Comparison of ENCODE assay signal across 19 cellular contexts in genomic region chr2:233091595-233092375, GRCh38. TPM values are rescaled to one million over a fixed set of nuclear protein-coding genes. Genes with fewer than 3 reads are reported as not detected.
DNase-seq lines count a peak whose midpoint lies in the region; ATAC-seq and TF ChIP-seq lines count a peak whose summit lies in the region.
"Had no signal": no experiment of that assay in that cellular context is flagged by ENCODE, and none has a peak within 500 bp of the region (broad histone marks: within the 10 kb centered on the region; RNA-seq: fewer than 3 reads in every experiment).

No MANE protein-coding gene starts in this region.

- H3K27ac Mint-ChIP-seq in T-cell = peak overlapping the region; percentile 48 to 76
- peak overlapping the region; percentile 93 for H3K27ac Mint-ChIP-seq in stimulated activated naive B cell treated with anti-CD40 and anti-IgM and Interleukin-4, amounts not matched to agents 10 μg/mL and 1 μg/mL and 100 μg/mL, for 72 hours
- H3K27ac Mint-ChIP-seq: type B pancreatic cell had no signal

- CTCF ChIA-PET in T-cell (lab: Charles Lee) = interaction anchor here in 1 of 2 donors (0.6 kb wide), 1 partner anchor 95 kb away, joined by 3 read pairs; no protein-coding TSS in a partner anchor

- no peaks in the 10 kb centered on the region for H3K9me3 Mint-ChIP-seq in activated T-cell treated with anti-CD3 and anti-CD28 coated beads, Interleukin-2, amount 50 U/mL, for 4 hours
- H3K9me3 Mint-ChIP-seq in T-cell = no peaks in the 10 kb centered on the region
- no peaks in the 10 kb centered on the region for H3K9me3 Mint-ChIP-seq in stimulated activated naive B cell treated with anti-CD40 and anti-IgM and Interleukin-4, amounts not matched to agents 10 μg/mL and 1 μg/mL and 100 μg/mL, for 72 hours
- H3K9me3 Mint-ChIP-seq: activated CD4-positive, alpha-beta T cell treated with anti-CD3 and anti-CD28 coated beads, Interleukin-2, amount 10 ng/mL, durations not matched to agents 7 days and 5 days; type B pancreatic cell had no signal

- no peaks in the 10 kb centered on the region for H3K27me3 Mint-ChIP-seq in activated T-cell treated with anti-CD3 and anti-CD28 coated beads, Interleukin-2, amount 50 U/mL, for 4 hours (ENCODE audit: low read depth)
- H3K27me3 Mint-ChIP-seq in T-cell = no peaks in the 10 kb centered on the region
- H3K27me3 Mint-ChIP-seq in stimulated activated naive B cell treated with anti-CD40 and anti-IgM and Interleukin-4, amounts not matched to agents 10 μg/mL and 1 μg/mL and 100 μg/mL, for 72 hours = no peaks in the 10 kb centered on the region
- H3K27me3 Mint-ChIP-seq: activated CD4-positive, alpha-beta T cell treated with anti-CD3 and anti-CD28 coated beads, Interleukin-2, amount 10 ng/mL, durations not matched to agents 7 days and 5 days had no signal

- H3K4me3 Mint-ChIP-seq in activated T-cell treated with anti-CD3 and anti-CD28 coated beads, Interleukin-2, amount 50 U/mL, for 4 hours = no peak overlapping the region
- no peak overlapping the region for H3K4me3 Mint-ChIP-seq in T-cell
- peak overlapping the region; percentile 31 to 35 for H3K4me3 Mint-ChIP-seq in stimulated activated naive B cell treated with anti-CD40 and anti-IgM and Interleukin-4, amounts not matched to agents 10 μg/mL and 1 μg/mL and 100 μg/mL, for 72 hours
- H3K4me3 Mint-ChIP-seq: activated CD4-positive, alpha-beta T cell treated with anti-CD3 and anti-CD28 coated beads, Interleukin-2, amount 10 ng/mL, durations not matched to agents 7 days and 5 days; type B pancreatic cell had no signal

- peak; percentile 75 for TF ChIP-seq POLR2A in erythroblast (IDR thresholded peaks at IDR 0.05; ENCODE audit: low read length)

- peaks cover 31% of the 10 kb centered on the region for H3K36me3 Mint-ChIP-seq in activated T-cell treated with anti-CD3 and anti-CD28 coated beads, Interleukin-2, amount 50 U/mL, for 4 hours (ENCODE audit: insufficient read depth)
- peaks cover 48% of the 10 kb centered on the region for H3K36me3 Mint-ChIP-seq in T-cell
- peaks cover 67 to 78% of the 10 kb centered on the region in 2 donors for H3K36me3 Mint-ChIP-seq in stimulated activated naive B cell treated with anti-CD40 and anti-IgM and Interleukin-4, amounts not matched to agents 10 μg/mL and 1 μg/mL and 100 μg/mL, for 72 hours
- H3K36me3 Mint-ChIP-seq: type B pancreatic cell had no signal

- peaks cover 61% of the 10 kb centered on the region for H3K4me1 Mint-ChIP-seq in activated T-cell treated with anti-CD3 and anti-CD28 coated beads, Interleukin-2, amount 50 U/mL, for 4 hours (ENCODE audit: low read depth)
- H3K4me1 Mint-ChIP-seq in T-cell = peaks cover 67 to 77% (median 68%) of the 10 kb centered on the region in 3 donors
- peaks cover 50 to 89% of the 10 kb centered on the region in 2 donors for H3K4me1 Mint-ChIP-seq in stimulated activated naive B cell treated with anti-CD40 and anti-IgM and Interleukin-4, amounts not matched to agents 10 μg/mL and 1 μg/mL and 100 μg/mL, for 72 hours

- peak; percentile 6 for DNase-seq in activated T-cell treated with anti-CD3 and anti-CD28 coated beads, Interleukin-2, amount 50 U/mL, for 1 hour
- no peak for DNase-seq in activated T-cell treated with anti-CD3 and anti-CD28 coated beads, Interleukin-2, amount 50 U/mL, for 4 hours
- no peak for DNase-seq in T-cell
- DNase-seq in erythroblast (lab: John Stamatoyannopoulos, UW) = peak; percentile 95 to 99
- DNase-seq in stimulated activated naive B cell treated with anti-CD40 and anti-IgM and Interleukin-4, amounts not matched to agents 10 μg/mL and 1 μg/mL and 100 μg/mL, for 72 hours = no peak
- DNase-seq in DMS79 treated with DMSO at 0.1 percent for 48 hours (lab: John Stamatoyannopoulos, UW) = no peak
- no peak for DNase-seq in pons (ENCODE audit: low spot score)
- DNase-seq: activated CD4-positive, alpha-beta T cell treated with anti-CD3 and anti-CD28 coated beads, Interleukin-2, amount 10 ng/mL, durations not matched to agents 7 days and 5 days; amniotic stem cell; central memory CD4-positive, alpha-beta T cell; EL; NCI-H1092; NCI-H748 treated with DMSO at 0.1 percent for 48 hours had no signal

- ATAC-seq in activated T-cell treated with anti-CD3 and anti-CD28 coated beads, Interleukin-2, amount 50 U/mL, for 4 hours = no peak
- ATAC-seq in T-cell (replicated peaks in 1 of 4) = no peak
- peak; percentile 8 to 15 for ATAC-seq in stimulated activated naive B cell treated with anti-CD40 and anti-IgM and Interleukin-4, amounts not matched to agents 10 μg/mL and 1 μg/mL and 100 μg/mL, for 72 hours (replicated peaks)
- ATAC-seq in GM19397 (IDR thresholded peaks at IDR 0.05; ENCODE audit: unreplicated experiment) = no peak
- ATAC-seq: A549 had no signal

- POLR2A ChIA-PET in T-cell (lab: Charles Lee) = no interaction called here

RNA-seq across cellular contexts. Expression of gene INPP5D, which starts 31.6 kb away (rescaled TPM):
- total RNA-seq in activated T-cell treated with anti-CD3 and anti-CD28 coated beads, Interleukin-2, amount 50 U/mL, for 4 hours = 10 to 100 TPM; 31.2 to 35.5 (median 31.7) TPM
- 100 to 1,000 TPM; 108 to 216 (median 135) TPM for total RNA-seq in T-cell

RNA-seq across cellular contexts. Expression of gene NEU2, which starts 59.3 kb away (rescaled TPM):
- not detected for total RNA-seq in activated T-cell treated with anti-CD3 and anti-CD28 coated beads, Interleukin-2, amount 50 U/mL, for 4 hours
- not detected for total RNA-seq in T-cell
- total RNA-seq: activated CD4-positive, alpha-beta T cell treated with anti-CD3 and anti-CD28 coated beads, Interleukin-2, amount 10 ng/mL, durations not matched to agents 7 days and 5 days; fibroblast of villous mesenchyme; mucosa of gallbladder; T-helper 2 cell treated with Interferon-gamma antibody and Interleukin-4, amounts not matched to agents 100 ng/mL and 5 ng/mL, for 36 hours had no signal

Comparison
In these comparisons a context has a peak if more than half of its experiments do, and no peak if none do; other contexts are left out.
1. DNase-seq: peak in activated T-cell treated with anti-CD3 and anti-CD28 coated beads, Interleukin-2, amount 50 U/mL, for 1 hour (single experiment) and erythroblast (2 of 2); none in activated T-cell treated with anti-CD3 and anti-CD28 coated beads, Interleukin-2, amount 50 U/mL, for 4 hours (single experiment), T-cell (0 of 34), stimulated activated naive B cell treated with anti-CD40 and anti-IgM and Interleukin-4, amounts not matched to agents 10 μg/mL and 1 μg/mL and 100 μg/mL, for 72 hours (single experiment), DMS79 treated with DMSO at 0.1 percent for 48 hours (single experiment) and pons (single experiment).
2. ATAC-seq: peak in stimulated activated naive B cell treated with anti-CD40 and anti-IgM and Interleukin-4, amounts not matched to agents 10 μg/mL and 1 μg/mL and 100 μg/mL, for 72 hours (2 of 2); none in activated T-cell treated with anti-CD3 and anti-CD28 coated beads, Interleukin-2, amount 50 U/mL, for 4 hours (0 of 2), T-cell (0 of 4) and GM19397 (single experiment).
3. H3K4me3 Mint-ChIP-seq: peak in stimulated activated naive B cell treated with anti-CD40 and anti-IgM and Interleukin-4, amounts not matched to agents 10 μg/mL and 1 μg/mL and 100 μg/mL, for 72 hours (2 of 2); none in activated T-cell treated with anti-CD3 and anti-CD28 coated beads, Interleukin-2, amount 50 U/mL, for 4 hours (single experiment) and T-cell (0 of 3).